In the genomic region with DNA sequence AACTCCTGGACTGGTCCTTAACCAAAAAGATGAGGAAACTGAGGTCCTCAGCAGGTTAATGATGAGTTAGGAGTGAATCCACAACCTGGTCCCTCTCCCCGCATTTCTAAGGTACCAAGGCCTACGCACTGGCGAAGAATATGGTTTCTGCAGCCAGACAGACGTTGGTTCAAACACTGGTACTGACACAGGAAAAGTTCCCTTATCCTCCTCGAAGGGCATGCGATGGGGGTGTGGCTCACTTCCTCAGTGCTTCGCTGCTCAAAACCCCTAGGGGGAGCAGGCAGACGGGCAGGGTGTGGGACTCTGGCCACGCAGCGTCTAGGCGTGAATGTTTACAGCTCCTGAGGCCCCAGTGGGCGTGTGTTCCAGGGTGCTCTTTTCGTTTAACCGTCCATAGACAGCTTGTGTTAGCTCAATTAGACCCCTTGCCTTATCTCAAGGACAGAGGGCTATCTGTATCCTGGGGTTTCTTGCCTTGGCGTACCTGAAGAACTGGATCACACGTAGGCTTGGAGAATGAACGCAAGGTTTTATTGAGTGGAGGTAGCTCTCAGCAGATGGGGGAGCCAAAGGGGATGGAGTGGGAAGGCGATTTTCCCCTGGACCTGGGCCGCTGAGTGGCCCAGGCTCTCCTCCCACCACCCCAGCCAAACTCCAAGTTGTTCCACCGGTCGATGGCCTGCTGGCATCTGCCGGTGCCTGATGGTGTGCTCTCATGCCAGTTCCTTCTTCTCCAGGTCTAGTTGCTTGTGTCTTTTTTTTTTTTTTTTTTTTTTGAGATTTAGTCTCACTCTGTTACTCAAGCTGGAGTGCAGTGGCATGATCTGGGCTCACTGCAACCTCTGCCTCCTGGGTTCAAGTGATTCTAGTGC, we compare ENCODE assay signal across 1 cellular context.
A peak's percentile ranks its signal among the peaks of the same experiment; 100 is the strongest.
TF ChIP-seq lines count a peak whose summit lies in the region.

No MANE protein-coding gene starts in this region.

TF ChIP-seq in HepG2, 621 proteins besides CTCF, POLR2A, EP300 and RAD21 (continued from another document and continues in another):
- TF ChIP-seq HOXD1 (CRISPR knock-in tag; IDR thresholded peaks at IDR 0.05) = peak; percentile 70; the same call in 1 of the 2 replicates
- no peak for TF ChIP-seq ZNF121 (CRISPR knock-in tag; IDR thresholded peaks at IDR 0.05)
- TF ChIP-seq ZNF775 (CRISPR knock-in tag; IDR thresholded peaks at IDR 0.05; ENCODE audit: borderline replicate concordance) = no peak
- TF ChIP-seq JUND (CRISPR knock-in tag; IDR thresholded peaks at IDR 0.05) = no peak
- TF ChIP-seq ZBTB42 (CRISPR knock-in tag; IDR thresholded peaks at IDR 0.05) = no peak
- no peak for TF ChIP-seq ZNF562 (CRISPR knock-in tag; IDR thresholded peaks at IDR 0.05; ENCODE audit: borderline replicate concordance)
- TF ChIP-seq ZNF879 (CRISPR knock-in tag; IDR thresholded peaks at IDR 0.05) = no peak
- TF ChIP-seq ZNF850 (CRISPR knock-in tag; conservative IDR thresholded peaks at IDR 0.05) = no peak
- TF ChIP-seq RBM39 (IDR thresholded peaks at IDR 0.05; ENCODE audit: low read depth, low read length, poor library complexity, severe bottlenecking) = no peak
- peak; percentile 34; the same call in 1 of the 2 replicates for TF ChIP-seq DR1 (CRISPR knock-in tag; IDR thresholded peaks at IDR 0.05)
- TF ChIP-seq, protein P1, sequence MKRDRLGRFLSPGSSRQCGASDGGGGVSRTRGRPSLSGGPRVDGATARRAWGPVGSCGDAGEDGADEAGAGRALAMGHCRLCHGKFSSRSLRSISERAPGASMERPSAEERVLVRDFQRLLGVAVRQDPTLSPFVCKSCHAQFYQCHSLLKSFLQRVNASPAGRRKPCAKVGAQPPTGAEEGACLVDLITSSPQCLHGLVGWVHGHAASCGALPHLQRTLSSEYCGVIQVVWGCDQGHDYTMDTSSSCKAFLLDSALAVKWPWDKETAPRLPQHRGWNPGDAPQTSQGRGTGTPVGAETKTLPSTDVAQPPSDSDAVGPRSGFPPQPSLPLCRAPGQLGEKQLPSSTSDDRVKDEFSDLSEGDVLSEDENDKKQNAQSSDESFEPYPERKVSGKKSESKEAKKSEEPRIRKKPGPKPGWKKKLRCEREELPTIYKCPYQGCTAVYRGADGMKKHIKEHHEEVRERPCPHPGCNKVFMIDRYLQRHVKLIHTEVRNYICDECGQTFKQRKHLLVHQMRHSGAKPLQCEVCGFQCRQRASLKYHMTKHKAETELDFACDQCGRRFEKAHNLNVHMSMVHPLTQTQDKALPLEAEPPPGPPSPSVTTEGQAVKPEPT (CRISPR knock-in tag; IDR thresholded peaks at IDR 0.05; ENCODE audit: low read depth) = peak; percentile 88
- TF ChIP-seq, protein P2, sequence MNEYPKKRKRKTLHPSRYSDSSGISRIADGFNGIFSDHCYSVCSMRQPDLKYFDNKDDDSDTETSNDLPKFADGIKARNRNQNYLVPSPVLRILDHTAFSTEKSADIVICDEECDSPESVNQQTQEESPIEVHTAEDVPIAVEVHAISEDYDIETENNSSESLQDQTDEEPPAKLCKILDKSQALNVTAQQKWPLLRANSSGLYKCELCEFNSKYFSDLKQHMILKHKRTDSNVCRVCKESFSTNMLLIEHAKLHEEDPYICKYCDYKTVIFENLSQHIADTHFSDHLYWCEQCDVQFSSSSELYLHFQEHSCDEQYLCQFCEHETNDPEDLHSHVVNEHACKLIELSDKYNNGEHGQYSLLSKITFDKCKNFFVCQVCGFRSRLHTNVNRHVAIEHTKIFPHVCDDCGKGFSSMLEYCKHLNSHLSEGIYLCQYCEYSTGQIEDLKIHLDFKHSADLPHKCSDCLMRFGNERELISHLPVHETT (CRISPR knock-in tag; conservative IDR thresholded peaks at IDR 0.05) = no peak
- 0 out of 2 replicates have a peak, but pooled peaks have one; percentile 32 for TF ChIP-seq ZNF263 (CRISPR knock-in tag; IDR thresholded peaks at IDR 0.05)
- TF ChIP-seq, protein P3, sequence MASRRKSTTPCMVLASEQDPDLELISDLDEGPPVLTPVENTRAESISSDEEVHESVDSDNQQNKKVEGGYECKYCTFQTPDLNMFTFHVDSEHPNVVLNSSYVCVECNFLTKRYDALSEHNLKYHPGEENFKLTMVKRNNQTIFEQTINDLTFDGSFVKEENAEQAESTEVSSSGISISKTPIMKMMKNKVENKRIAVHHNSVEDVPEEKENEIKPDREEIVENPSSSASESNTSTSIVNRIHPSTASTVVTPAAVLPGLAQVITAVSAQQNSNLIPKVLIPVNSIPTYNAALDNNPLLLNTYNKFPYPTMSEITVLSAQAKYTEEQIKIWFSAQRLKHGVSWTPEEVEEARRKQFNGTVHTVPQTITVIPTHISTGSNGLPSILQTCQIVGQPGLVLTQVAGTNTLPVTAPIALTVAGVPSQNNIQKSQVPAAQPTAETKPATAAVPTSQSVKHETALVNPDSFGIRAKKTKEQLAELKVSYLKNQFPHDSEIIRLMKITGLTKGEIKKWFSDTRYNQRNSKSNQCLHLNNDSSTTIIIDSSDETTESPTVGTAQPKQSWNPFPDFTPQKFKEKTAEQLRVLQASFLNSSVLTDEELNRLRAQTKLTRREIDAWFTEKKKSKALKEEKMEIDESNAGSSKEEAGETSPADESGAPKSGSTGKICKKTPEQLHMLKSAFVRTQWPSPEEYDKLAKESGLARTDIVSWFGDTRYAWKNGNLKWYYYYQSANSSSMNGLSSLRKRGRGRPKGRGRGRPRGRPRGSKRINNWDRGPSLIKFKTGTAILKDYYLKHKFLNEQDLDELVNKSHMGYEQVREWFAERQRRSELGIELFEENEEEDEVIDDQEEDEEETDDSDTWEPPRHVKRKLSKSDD (CRISPR knock-in tag; IDR thresholded peaks at IDR 0.05; ENCODE audit: low read depth) = no peak
- TF ChIP-seq, protein P4, sequence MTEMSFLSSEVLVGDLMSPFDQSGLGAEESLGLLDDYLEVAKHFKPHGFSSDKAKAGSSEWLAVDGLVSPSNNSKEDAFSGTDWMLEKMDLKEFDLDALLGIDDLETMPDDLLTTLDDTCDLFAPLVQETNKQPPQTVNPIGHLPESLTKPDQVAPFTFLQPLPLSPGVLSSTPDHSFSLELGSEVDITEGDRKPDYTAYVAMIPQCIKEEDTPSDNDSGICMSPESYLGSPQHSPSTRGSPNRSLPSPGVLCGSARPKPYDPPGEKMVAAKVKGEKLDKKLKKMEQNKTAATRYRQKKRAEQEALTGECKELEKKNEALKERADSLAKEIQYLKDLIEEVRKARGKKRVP (CRISPR knock-in tag; IDR thresholded peaks at IDR 0.05) = no peak
- TF ChIP-seq, protein P5, sequence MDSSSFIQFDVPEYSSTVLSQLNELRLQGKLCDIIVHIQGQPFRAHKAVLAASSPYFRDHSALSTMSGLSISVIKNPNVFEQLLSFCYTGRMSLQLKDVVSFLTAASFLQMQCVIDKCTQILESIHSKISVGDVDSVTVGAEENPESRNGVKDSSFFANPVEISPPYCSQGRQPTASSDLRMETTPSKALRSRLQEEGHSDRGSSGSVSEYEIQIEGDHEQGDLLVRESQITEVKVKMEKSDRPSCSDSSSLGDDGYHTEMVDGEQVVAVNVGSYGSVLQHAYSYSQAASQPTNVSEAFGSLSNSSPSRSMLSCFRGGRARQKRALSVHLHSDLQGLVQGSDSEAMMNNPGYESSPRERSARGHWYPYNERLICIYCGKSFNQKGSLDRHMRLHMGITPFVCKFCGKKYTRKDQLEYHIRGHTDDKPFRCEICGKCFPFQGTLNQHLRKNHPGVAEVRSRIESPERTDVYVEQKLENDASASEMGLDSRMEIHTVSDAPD (CRISPR knock-in tag; IDR thresholded peaks at IDR 0.05) = no peak
- TF ChIP-seq, protein P6, sequence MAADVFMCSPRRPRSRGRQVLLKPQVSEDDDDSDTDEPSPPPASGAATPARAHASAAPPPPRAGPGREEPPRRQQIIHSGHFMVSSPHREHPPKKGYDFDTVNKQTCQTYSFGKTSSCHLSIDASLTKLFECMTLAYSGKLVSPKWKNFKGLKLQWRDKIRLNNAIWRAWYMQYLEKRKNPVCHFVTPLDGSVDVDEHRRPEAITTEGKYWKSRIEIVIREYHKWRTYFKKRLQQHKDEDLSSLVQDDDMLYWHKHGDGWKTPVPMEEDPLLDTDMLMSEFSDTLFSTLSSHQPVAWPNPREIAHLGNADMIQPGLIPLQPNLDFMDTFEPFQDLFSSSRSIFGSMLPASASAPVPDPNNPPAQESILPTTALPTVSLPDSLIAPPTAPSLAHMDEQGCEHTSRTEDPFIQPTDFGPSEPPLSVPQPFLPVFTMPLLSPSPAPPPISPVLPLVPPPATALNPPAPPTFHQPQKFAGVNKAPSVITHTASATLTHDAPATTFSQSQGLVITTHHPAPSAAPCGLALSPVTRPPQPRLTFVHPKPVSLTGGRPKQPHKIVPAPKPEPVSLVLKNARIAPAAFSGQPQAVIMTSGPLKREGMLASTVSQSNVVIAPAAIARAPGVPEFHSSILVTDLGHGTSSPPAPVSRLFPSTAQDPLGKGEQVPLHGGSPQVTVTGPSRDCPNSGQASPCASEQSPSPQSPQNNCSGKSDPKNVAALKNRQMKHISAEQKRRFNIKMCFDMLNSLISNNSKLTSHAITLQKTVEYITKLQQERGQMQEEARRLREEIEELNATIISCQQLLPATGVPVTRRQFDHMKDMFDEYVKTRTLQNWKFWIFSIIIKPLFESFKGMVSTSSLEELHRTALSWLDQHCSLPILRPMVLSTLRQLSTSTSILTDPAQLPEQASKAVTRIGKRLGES (CRISPR knock-in tag; IDR thresholded peaks at IDR 0.05; ENCODE audit: borderline replicate concordance) = no peak
- no peak for TF ChIP-seq SP1 (IDR thresholded peaks at IDR 0.05)
- TF ChIP-seq SP1 (CRISPR knock-in tag; IDR thresholded peaks at IDR 0.05) = peak; percentile 73
- TF ChIP-seq ZNF101 (CRISPR knock-in tag; IDR thresholded peaks at IDR 0.05; ENCODE audit: borderline replicate concordance, low read depth) = no peak
- no peak for TF ChIP-seq ZNF20 (CRISPR knock-in tag; IDR thresholded peaks at IDR 0.05)
- TF ChIP-seq, protein P7, sequence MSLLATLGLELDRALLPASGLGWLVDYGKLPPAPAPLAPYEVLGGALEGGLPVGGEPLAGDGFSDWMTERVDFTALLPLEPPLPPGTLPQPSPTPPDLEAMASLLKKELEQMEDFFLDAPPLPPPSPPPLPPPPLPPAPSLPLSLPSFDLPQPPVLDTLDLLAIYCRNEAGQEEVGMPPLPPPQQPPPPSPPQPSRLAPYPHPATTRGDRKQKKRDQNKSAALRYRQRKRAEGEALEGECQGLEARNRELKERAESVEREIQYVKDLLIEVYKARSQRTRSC (CRISPR knock-in tag; IDR thresholded peaks at IDR 0.05; ENCODE audit: low read depth) = no peak
- no peak for TF ChIP-seq ZC3H4 (CRISPR knock-in tag; IDR thresholded peaks at IDR 0.05; ENCODE audit: borderline replicate concordance)
- TF ChIP-seq ZNF816 (CRISPR knock-in tag; IDR thresholded peaks at IDR 0.05; ENCODE audit: borderline replicate concordance) = no peak
- TF ChIP-seq, protein P8, sequence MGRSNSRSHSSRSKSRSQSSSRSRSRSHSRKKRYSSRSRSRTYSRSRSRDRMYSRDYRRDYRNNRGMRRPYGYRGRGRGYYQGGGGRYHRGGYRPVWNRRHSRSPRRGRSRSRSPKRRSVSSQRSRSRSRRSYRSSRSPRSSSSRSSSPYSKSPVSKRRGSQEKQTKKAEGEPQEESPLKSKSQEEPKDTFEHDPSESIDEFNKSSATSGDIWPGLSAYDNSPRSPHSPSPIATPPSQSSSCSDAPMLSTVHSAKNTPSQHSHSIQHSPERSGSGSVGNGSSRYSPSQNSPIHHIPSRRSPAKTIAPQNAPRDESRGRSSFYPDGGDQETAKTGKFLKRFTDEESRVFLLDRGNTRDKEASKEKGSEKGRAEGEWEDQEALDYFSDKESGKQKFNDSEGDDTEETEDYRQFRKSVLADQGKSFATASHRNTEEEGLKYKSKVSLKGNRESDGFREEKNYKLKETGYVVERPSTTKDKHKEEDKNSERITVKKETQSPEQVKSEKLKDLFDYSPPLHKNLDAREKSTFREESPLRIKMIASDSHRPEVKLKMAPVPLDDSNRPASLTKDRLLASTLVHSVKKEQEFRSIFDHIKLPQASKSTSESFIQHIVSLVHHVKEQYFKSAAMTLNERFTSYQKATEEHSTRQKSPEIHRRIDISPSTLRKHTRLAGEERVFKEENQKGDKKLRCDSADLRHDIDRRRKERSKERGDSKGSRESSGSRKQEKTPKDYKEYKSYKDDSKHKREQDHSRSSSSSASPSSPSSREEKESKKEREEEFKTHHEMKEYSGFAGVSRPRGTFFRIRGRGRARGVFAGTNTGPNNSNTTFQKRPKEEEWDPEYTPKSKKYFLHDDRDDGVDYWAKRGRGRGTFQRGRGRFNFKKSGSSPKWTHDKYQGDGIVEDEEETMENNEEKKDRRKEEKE (IDR thresholded peaks at IDR 0.05) = no peak
- no peak for TF ChIP-seq ZNF780A (CRISPR knock-in tag; IDR thresholded peaks at IDR 0.05)
- no peak for TF ChIP-seq ZNF615 (CRISPR knock-in tag; IDR thresholded peaks at IDR 0.05; ENCODE audit: borderline replicate concordance)
- TF ChIP-seq, protein P9, sequence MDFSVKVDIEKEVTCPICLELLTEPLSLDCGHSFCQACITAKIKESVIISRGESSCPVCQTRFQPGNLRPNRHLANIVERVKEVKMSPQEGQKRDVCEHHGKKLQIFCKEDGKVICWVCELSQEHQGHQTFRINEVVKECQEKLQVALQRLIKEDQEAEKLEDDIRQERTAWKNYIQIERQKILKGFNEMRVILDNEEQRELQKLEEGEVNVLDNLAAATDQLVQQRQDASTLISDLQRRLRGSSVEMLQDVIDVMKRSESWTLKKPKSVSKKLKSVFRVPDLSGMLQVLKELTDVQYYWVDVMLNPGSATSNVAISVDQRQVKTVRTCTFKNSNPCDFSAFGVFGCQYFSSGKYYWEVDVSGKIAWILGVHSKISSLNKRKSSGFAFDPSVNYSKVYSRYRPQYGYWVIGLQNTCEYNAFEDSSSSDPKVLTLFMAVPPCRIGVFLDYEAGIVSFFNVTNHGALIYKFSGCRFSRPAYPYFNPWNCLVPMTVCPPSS (IDR thresholded peaks at IDR 0.05) = no peak
- TF ChIP-seq KLF9 (CRISPR knock-in tag; IDR thresholded peaks at IDR 0.05; ENCODE audit: low read depth) = peak; percentile 98
- peak; percentile 76; the same call in 1 of the 2 replicates for TF ChIP-seq ZNF205 (CRISPR knock-in tag; IDR thresholded peaks at IDR 0.05)
- TF ChIP-seq BCL6 (CRISPR knock-in tag; IDR thresholded peaks at IDR 0.05) = peak; percentile 24; the same call in 1 of the 2 replicates
- TF ChIP-seq THAP11 (CRISPR knock-in tag; IDR thresholded peaks at IDR 0.05) = peak; percentile 75
- TF ChIP-seq, protein P10, sequence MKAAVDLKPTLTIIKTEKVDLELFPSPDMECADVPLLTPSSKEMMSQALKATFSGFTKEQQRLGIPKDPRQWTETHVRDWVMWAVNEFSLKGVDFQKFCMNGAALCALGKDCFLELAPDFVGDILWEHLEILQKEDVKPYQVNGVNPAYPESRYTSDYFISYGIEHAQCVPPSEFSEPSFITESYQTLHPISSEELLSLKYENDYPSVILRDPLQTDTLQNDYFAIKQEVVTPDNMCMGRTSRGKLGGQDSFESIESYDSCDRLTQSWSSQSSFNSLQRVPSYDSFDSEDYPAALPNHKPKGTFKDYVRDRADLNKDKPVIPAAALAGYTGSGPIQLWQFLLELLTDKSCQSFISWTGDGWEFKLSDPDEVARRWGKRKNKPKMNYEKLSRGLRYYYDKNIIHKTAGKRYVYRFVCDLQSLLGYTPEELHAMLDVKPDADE (CRISPR knock-in tag; IDR thresholded peaks at IDR 0.05) = 0 out of 2 replicates have a peak, but pooled peaks have one; percentile 39
- no peak for TF ChIP-seq AKAP8 (CRISPR knock-in tag; IDR thresholded peaks at IDR 0.05)
- no peak for TF ChIP-seq CENPX (CRISPR knock-in tag; IDR thresholded peaks at IDR 0.05)
- peak; percentile 48; the same call in 1 of the 2 replicates for TF ChIP-seq ETV5 (CRISPR knock-in tag; IDR thresholded peaks at IDR 0.05; ENCODE audit: borderline replicate concordance)
- no peak for TF ChIP-seq ARID2 (CRISPR knock-in tag; IDR thresholded peaks at IDR 0.05; ENCODE audit: borderline replicate concordance)
